In genomic region chr2:61436092-61436491, GRCh38 we compare ENCODE assay signal across 13 cellular contexts. TPM values are rescaled to one million over a fixed set of nuclear protein-coding genes. Genes with fewer than 3 reads are reported as not detected.
A peak's percentile ranks its signal among the peaks of the same experiment; 100 is the strongest.
DNase-seq lines count a peak whose midpoint lies in the region; ATAC-seq and TF ChIP-seq lines count a peak whose summit lies in the region.
"Had no signal": no experiment of that assay in that cellular context is flagged by ENCODE, and none has a peak within 500 bp of the region (broad histone marks: within the 10 kb centered on the region; RNA-seq: fewer than 3 reads in every experiment).

No MANE protein-coding gene starts in this region.

- H3K9ac ChIP-seq in DND-41 (ENCODE audit: low read depth, low read length) (no peak overlapping the region), KMS-11 (no peak overlapping the region), duodenal mucosa (ENCODE audit: low read depth in 1 of 2, low read length in 2 of 2) (no peak overlapping the region)

- no peaks in the 10 kb centered on the region for H3K27me3 Mint-ChIP-seq in natural killer cell (ENCODE audit: low read depth in 2 of 2)

- peaks cover 40% of the 10 kb centered on the region for H4K20me1 ChIP-seq in DND-41 (ENCODE audit: insufficient read depth, low read length)
- peaks cover 32% of the 10 kb centered on the region for H4K20me1 ChIP-seq in KMS-11 (ENCODE audit: insufficient read depth)

- peak overlapping the region; percentile 40 for H3K4me3 Mint-ChIP-seq in natural killer cell

- H3K36me3 ChIP-seq in DND-41 (ENCODE audit: insufficient read depth, low read length) = peaks cover 11% of the 10 kb centered on the region; the same call in 1 of the 2 replicates
- no peaks in the 10 kb centered on the region for H3K36me3 ChIP-seq in KMS-11 (ENCODE audit: insufficient read depth)
- no peaks in the 10 kb centered on the region for H3K36me3 ChIP-seq in duodenal mucosa (ENCODE audit: control insufficient read depth in 1 of 2, insufficient read depth in 2 of 2, low read length in 2 of 2)
- H3K36me3 ChIP-seq in SJCRH30 = no peaks in the 10 kb centered on the region

- no peaks in the 10 kb centered on the region for H3K27me3 ChIP-seq in DND-41 (ENCODE audit: insufficient read depth, low read length, poor library complexity)
- H3K27me3 ChIP-seq in KMS-11 (ENCODE audit: insufficient read depth, low read depth) = no peaks in the 10 kb centered on the region
- H3K27me3 ChIP-seq in duodenal mucosa (ENCODE audit: control insufficient read depth in 1 of 2, insufficient read depth in 2 of 2, low read length in 2 of 2) = no peaks in the 10 kb centered on the region
- no peaks in the 10 kb centered on the region for H3K27me3 ChIP-seq in SJCRH30
- H3K27me3 ChIP-seq: testis had no signal

- H3K4me1 Mint-ChIP-seq in natural killer cell = peaks cover 68 to 78% of the 10 kb centered on the region in 2 donors

- H3K4me1 ChIP-seq in DND-41 (ENCODE audit: insufficient read depth, low read length) = no peaks in the 10 kb centered on the region
- H3K4me1 ChIP-seq in KMS-11 (ENCODE audit: low read depth, poor library complexity, severe bottlenecking) = peaks cover 60% of the 10 kb centered on the region
- peaks cover 38 to 57% of the 10 kb centered on the region in 2 donors for H3K4me1 ChIP-seq in duodenal mucosa (ENCODE audit: control insufficient read depth in 1 of 2, insufficient read depth in 2 of 2, low read length in 2 of 2)
- no peaks in the 10 kb centered on the region for H3K4me1 ChIP-seq in SJCRH30

- no peak overlapping the region for H3K4me2 ChIP-seq in DND-41 (ENCODE audit: insufficient read depth, low read length)
- H3K4me2 ChIP-seq in KMS-11 = 0 out of 2 replicates have a peak overlapping the region, but pooled peaks have one; percentile 0
- H3K4me2 ChIP-seq: smooth muscle cell had no signal

- H2AFZ ChIP-seq in DND-41 (ENCODE audit: low read depth, low read length) (no peak overlapping the region), KMS-11 (ENCODE audit: low read depth) (no peak overlapping the region)

- H3K9me3 ChIP-seq in DND-41 (ENCODE audit: insufficient read depth, low read length, severe bottlenecking) = peaks cover 5% of the 10 kb centered on the region
- H3K9me3 ChIP-seq in duodenal mucosa (ENCODE audit: control insufficient read depth in 1 of 2, low read length in 2 of 2) = no peaks in the 10 kb centered on the region
- H3K9me3 ChIP-seq in SJCRH30 (replicated peaks) = 0 out of 2 replicates have a peak, but pooled peaks cover 3% of the 10 kb centered on the region
- H3K9me3 ChIP-seq: testis had no signal

- no peaks in the 10 kb centered on the region for H3K9me3 Mint-ChIP-seq in natural killer cell

- peak; percentile 36; the same call in 1 of the 3 replicates for ATAC-seq in DND-41 (ENCODE audit: insufficient read depth, low read depth)
- peak; percentile 29 to 44 (median 33) for ATAC-seq in natural killer cell
- no peak for ATAC-seq in omental fat pad (ENCODE audit: low FRiP score)

- no peak for TF ChIP-seq CTCF in DND-41 (IDR thresholded peaks at IDR 0.05; ENCODE audit: borderline replicate concordance, extremely low read depth, low read length, poor library complexity, severe bottlenecking)
- TF ChIP-seq CTCF in KMS-11 (conservative IDR thresholded peaks at IDR 0.05; ENCODE audit: low read depth, low read length) = no peak
- no peak for TF ChIP-seq CTCF in natural killer cell (IDR thresholded peaks at IDR 0.05)
- TF ChIP-seq CTCF in omental fat pad (IDR thresholded peaks at IDR 0.05) = no peak

- H3K27ac ChIP-seq in DND-41 (ENCODE audit: low read length) (no peak overlapping the region), KMS-11 (no peak overlapping the region), duodenal mucosa (ENCODE audit: low read depth, low read length) (no peak overlapping the region), SJCRH30 (no peak overlapping the region)
- H3K27ac ChIP-seq: testis had no signal

- intact Hi-C loops in natural killer cell (cut with micrococcal nuclease) = no loop called here

- H3K79me2 ChIP-seq in DND-41 (ENCODE audit: insufficient read depth, low read length) (peaks cover 98% of the 10 kb centered on the region), KMS-11 (ENCODE audit: insufficient read depth, low read depth) (peaks cover 98% of the 10 kb centered on the region)

- DNase-seq in DND-41 (no peak), natural killer cell (no peak), SJCRH30 (no peak), RKO (ENCODE audit: low spot score) (no peak), omental fat pad (ENCODE audit: low spot score) (no peak)
- DNase-seq: activated effector memory CD4-positive, alpha-beta T cell treated with anti-CD3 and anti-CD28 coated beads, Interleukin-2, amount 50 U/mL, for 16 hours; KBM-7; NCI-H2029; NK-92 treated with Interleukin-12 subunit alpha and Interleukin-12 subunit beta, amount 100 ng/mL, for 24 hours; testis had no signal

- H3K27ac Mint-ChIP-seq in natural killer cell = peak overlapping the region; percentile 35 to 63

- H3K4me3 ChIP-seq in DND-41 (ENCODE audit: low read depth in 1 of 2, low read length in 2 of 2) (no peak overlapping the region), KMS-11 (IDR thresholded peaks at IDR 0.05; ENCODE audit: insufficient read depth, low read depth, low read length) (no peak overlapping the region), duodenal mucosa (ENCODE audit: low read depth in 1 of 2, low read length in 2 of 2) (peak overlapping the region; percentile 55 to 56), SJCRH30 (no peak overlapping the region)
- H3K4me3 ChIP-seq: smooth muscle cell, testis had no signal

- H3K36me3 Mint-ChIP-seq in natural killer cell = no peaks in the 10 kb centered on the region

RNA-seq across cellular contexts. Expression of gene USP34, which starts 34.8 kb away (rescaled TPM):
- 100 to 1,000 TPM; 184 to 204 (median 199) TPM for total RNA-seq in natural killer cell
- 112 and 133 TPM in 2 replicates for total RNA-seq in SJCRH30 (2014; rRNA removed; shearing (Covaris generic))
- 100 to 1,000 TPM; 124 to 147 (median 135) TPM for total RNA-seq in omental fat pad

Comparison
In these comparisons a context has a peak if more than half of its experiments do, and no peak if none do; other contexts are left out.
1. H3K4me3 ChIP-seq: peak in duodenal mucosa (2 of 2); none in DND-41 (0 of 2), KMS-11 (single experiment) and SJCRH30 (single experiment).